ENCODE assay signal across 8 cellular contexts in the genomic region with DNA sequence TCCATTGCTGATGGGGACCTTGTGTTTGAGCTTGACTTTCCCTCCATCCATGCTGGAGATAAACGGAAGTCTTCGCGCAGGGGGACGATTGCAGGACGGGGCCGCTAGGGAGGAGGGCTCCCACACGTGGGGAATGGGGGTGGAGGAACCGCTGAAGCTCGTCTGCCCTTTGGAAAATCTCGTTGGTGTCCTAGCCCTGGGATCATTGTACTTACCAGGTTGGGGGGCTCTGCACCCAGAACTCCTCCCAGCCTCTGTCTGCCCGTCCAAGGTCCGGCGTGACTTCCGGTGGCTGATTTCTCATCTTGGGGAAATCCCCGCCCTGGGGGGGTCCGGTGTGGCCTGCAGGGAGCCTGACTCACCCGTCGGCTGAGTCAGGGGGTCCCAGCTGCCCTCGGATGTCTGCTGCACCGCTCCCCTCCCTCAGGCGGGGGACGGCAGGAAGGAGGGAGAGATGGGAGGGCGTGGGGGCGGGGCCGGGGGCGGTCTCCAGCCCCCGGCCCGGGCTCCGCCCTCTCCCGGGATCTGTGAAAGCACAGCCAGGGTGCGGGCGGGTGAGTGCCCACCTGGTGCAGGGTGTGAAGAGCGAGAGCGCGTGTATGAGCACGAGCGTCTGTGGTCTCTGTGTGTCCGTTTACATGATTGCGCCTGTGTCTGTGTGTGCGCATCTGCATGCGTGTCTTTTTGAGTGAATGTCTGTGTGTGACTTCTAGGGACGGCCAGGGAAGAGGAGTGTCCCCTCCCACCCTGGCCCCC. TPM values are rescaled to one million over a fixed set of nuclear protein-coding genes. Genes with fewer than 3 reads are reported as not detected.
DNase-seq lines count a peak whose midpoint lies in the region; ATAC-seq and TF ChIP-seq lines count a peak whose summit lies in the region.

No MANE protein-coding gene starts in this region.

- intact Hi-C loops in prostate gland (cut with DNase I) = no loop called here

- CTCF ChIA-PET in RWPE1 (lab: Yijun Ruan, JAX) = interaction anchor here (0.7 to 1.4 kb wide), 2 partner anchors 61 to 1720 kb away, joined by 3 to 5 read pairs; no protein-coding TSS in a partner anchor

- H3K4me3 ChIP-seq in GM12864 (ENCODE audit: low read depth, low read length) (peak overlapping the region; percentile 53), prostate gland (peak overlapping the region; percentile 42 to 44)

- no peak for TF ChIP-seq POLR2A in prostate gland (IDR thresholded peaks at IDR 0.05)

- no peaks in the 10 kb centered on the region for H3K36me3 ChIP-seq in prostate gland

- peak; percentile 27 for TF ChIP-seq CTCF in GM12864 (IDR thresholded peaks at IDR 0.05; ENCODE audit: low read depth, low read length, missing control alignments)
- no peak for TF ChIP-seq CTCF in RWPE1 (conservative IDR thresholded peaks at IDR 0.05; ENCODE audit: low read depth)
- no peak for TF ChIP-seq CTCF in glutamatergic neuron (IDR thresholded peaks at IDR 0.05; ENCODE audit: partially characterized antibody, unreplicated experiment)
- TF ChIP-seq CTCF in prostate gland (IDR thresholded peaks at IDR 0.05) = no peak

- no peaks in the 10 kb centered on the region for H3K36me3 Mint-ChIP-seq in glutamatergic neuron (ENCODE audit: unreplicated experiment)

- H3K27me3 ChIP-seq in prostate gland (replicated peaks; ENCODE audit: insufficient read depth) = no peaks in the 10 kb centered on the region

- peak overlapping the region; percentile 48 for H3K27ac Mint-ChIP-seq in glutamatergic neuron (ENCODE audit: unreplicated experiment)

- H3K4me3 Mint-ChIP-seq in glutamatergic neuron (ENCODE audit: unreplicated experiment) = peak overlapping the region; percentile 91

- peaks cover 11% of the 10 kb centered on the region for H3K27me3 Mint-ChIP-seq in glutamatergic neuron (ENCODE audit: unreplicated experiment)

- POLR2A ChIA-PET in RWPE1 (lab: Yijun Ruan, JAX; ENCODE audit: low non-redundant PET) = no interaction called here

- ATAC-seq in HG03066 (IDR thresholded peaks at IDR 0.05; ENCODE audit: low read depth, unreplicated experiment) (peak; percentile 33), HG03571 (IDR thresholded peaks at IDR 0.05; ENCODE audit: unreplicated experiment) (no peak), HG02571 (IDR thresholded peaks at IDR 0.05; ENCODE audit: unreplicated experiment) (no peak)

- peaks cover 10% of the 10 kb centered on the region for H3K4me1 ChIP-seq in prostate gland (replicated peaks)

- H3K9me3 ChIP-seq in prostate gland = no peaks in the 10 kb centered on the region

- under 1% methylated on average over 36 of the region's 42 CpGs for WGBS in prostate gland

- H3K9me3 Mint-ChIP-seq in glutamatergic neuron (ENCODE audit: unreplicated experiment) = peaks cover 1% of the 10 kb centered on the region

- DNase-seq in GM12864 (ENCODE audit: low read depth) = no peak
- DNase-seq in RWPE1 (ENCODE audit: low spot score) = peak; percentile 69
- DNase-seq in activated effector memory CD4-positive, alpha-beta T cell treated with anti-CD3 and anti-CD28 coated beads, Interleukin-2, amount 50 U/mL, for 16 hours = peak; percentile 88
- DNase-seq in glutamatergic neuron = peak; percentile 79
- peak; percentile 65 for DNase-seq in prostate gland (ENCODE audit: low spot score)

- H3K27ac ChIP-seq in RWPE1 = peak overlapping the region; percentile 80
- peak overlapping the region; percentile 15 to 26 for H3K27ac ChIP-seq in prostate gland

- H3K4me1 Mint-ChIP-seq in glutamatergic neuron (ENCODE audit: low read depth, unreplicated experiment) = peaks cover 7% of the 10 kb centered on the region

RNA-seq across cellular contexts. Expression of a gene that starts 35.8 kb away (rescaled TPM):
- total RNA-seq in glutamatergic neuron (ENCODE audit: unreplicated experiment) = 39.4 TPM
- 10 to 100 TPM in 1 of 2 donors, 1 to 10 TPM in 1; 5.3 to 12.9 TPM for total RNA-seq in prostate gland
